Comparison of ENCODE assay signal across 9 cellular contexts in genomic region chr9:34463098-34463900, GRCh38. TPM values are rescaled to one million over a fixed set of nuclear protein-coding genes. Genes with fewer than 3 reads are reported as not detected.
DNase-seq lines count a peak whose midpoint lies in the region; ATAC-seq lines count a peak whose summit lies in the region.
"Had no signal": no experiment of that assay in that cellular context is flagged by ENCODE, and none has a peak within 500 bp of the region (broad histone marks: within the 10 kb centered on the region; RNA-seq: fewer than 3 reads in every experiment).

No MANE protein-coding gene starts in this region.

- H3K9me3 ChIP-seq in MG63: no peaks in the 10 kb centered on the region

- H3K27me3 ChIP-seq in MG63: no peaks in the 10 kb centered on the region

- ATAC-seq in HG03442 (IDR thresholded peaks at IDR 0.05; ENCODE audit: unreplicated experiment) (no peak), HG02571 (IDR thresholded peaks at IDR 0.05; ENCODE audit: unreplicated experiment) (no peak)

- DNase-seq in DMS79 (lab: John Stamatoyannopoulos, UW) (peak; percentile 21), MG63 (peak; percentile 63), amniotic stem cell (lab: John Stamatoyannopoulos, UW) (peak; percentile 10), renal cortical epithelial cell (ENCODE audit: low read depth) (peak; percentile 49), HuH-7 (ENCODE audit: low spot score) (no peak)
- DNase-seq in effector CD4-positive, alpha-beta T cell: no peak
- DNase-seq: nephron progenitor cell had no signal

- H3K4me3 ChIP-seq in MG63: no peak overlapping the region

- no peaks in the 10 kb centered on the region for H3K36me3 ChIP-seq in MG63

RNA-seq across cellular contexts. Expression of gene DNAI1, which starts 4.7 kb away (rescaled TPM):
- total RNA-seq in MG63 (2014; rRNA removed; shearing (Covaris generic); ENCODE audit: low replicate concordance): not detected in 2 replicates
- total RNA-seq in renal cortical epithelial cell: 0.99 TPM in 1 of 2 replicates, not detected in the other

RNA-seq across cellular contexts. Expression of gene FAM219A, which starts 4.9 kb away (rescaled TPM):
- total RNA-seq in MG63 (2014; rRNA removed; shearing (Covaris generic); ENCODE audit: low replicate concordance): 3.1 and 7.7 TPM in 2 replicates
- 11.6 and 17.2 TPM in 2 replicates for total RNA-seq in renal cortical epithelial cell

RNA-seq across cellular contexts. Expression of gene ENHO, which starts 59.5 kb away (rescaled TPM):
- total RNA-seq in MG63 (2014; rRNA removed; shearing (Covaris generic); ENCODE audit: low replicate concordance): 0.20 TPM in 1 of 2 replicates, not detected in the other
- total RNA-seq in renal cortical epithelial cell: 0.30 TPM in 1 of 2 replicates, not detected in the other

Comparison
In these comparisons a context has a peak if more than half of its experiments do, and no peak if none do; other contexts are left out.
1. DNase-seq: peak in DMS79 (single experiment), MG63 (single experiment), amniotic stem cell (single experiment) and renal cortical epithelial cell (single experiment); none in effector CD4-positive, alpha-beta T cell (single experiment) and HuH-7 (single experiment).